ENCODE assay signal across 26 cellular contexts in genomic region chrX:118148737-118149136, GRCh38.
"Had no signal": no experiment of that assay in that cellular context is flagged by ENCODE, and none has a peak within 500 bp of the region (broad histone marks: within the 10 kb centered on the region; RNA-seq: fewer than 3 reads in every experiment).

No MANE protein-coding gene starts in this region.

- H3K27ac ChIP-seq: colonic mucosa, coronary artery, dorsolateral prefrontal cortex, epithelial cell of prostate, esophagus muscularis mucosa, esophagus squamous epithelium, foreskin keratinocyte, gastrocnemius medialis, gastroesophageal sphincter, heart left ventricle, heart right ventricle had no signal

- FAIRE-seq: endometrium, endothelial cell of umbilical vein, frontal cortex had no signal

- ATAC-seq: effector memory CD8-positive, alpha-beta T cell; esophagus mucosa; foreskin keratinocyte; gastrocnemius medialis; gastroesophageal sphincter; heart left ventricle; heart right ventricle had no signal

- H3K27me3 ChIP-seq: colonic mucosa, esophagus muscularis mucosa, esophagus squamous epithelium, foreskin keratinocyte, gastrocnemius medialis, gastroesophageal sphincter, heart left ventricle had no signal

- H3K4me3 ChIP-seq: colonic mucosa, coronary artery, dorsolateral prefrontal cortex, esophagus muscularis mucosa, esophagus squamous epithelium, gastrocnemius medialis, gastroesophageal sphincter, heart left ventricle, heart right ventricle had no signal

- H3K4me1 ChIP-seq: colonic mucosa, esophagus muscularis mucosa, esophagus squamous epithelium, foreskin keratinocyte, gastrocnemius medialis, gastroesophageal sphincter, heart left ventricle had no signal

- DNase-seq: colonic mucosa; cortex of kidney; dermis blood vessel endothelial cell; dorsolateral prefrontal cortex; effector CD4-positive, alpha-beta T cell; effector CD8-positive, alpha-beta T cell; effector memory CD4-positive, alpha-beta T cell; effector memory CD8-positive, alpha-beta T cell; endodermal cell; erythroblast; esophagus squamous epithelium; foreskin keratinocyte; foreskin melanocyte; gastrocnemius medialis; glutamatergic neuron; head of caudate nucleus; heart left ventricle; heart right ventricle had no signal

- H3K36me3 ChIP-seq: colonic mucosa, esophagus muscularis mucosa, esophagus squamous epithelium, gastrocnemius medialis, gastroesophageal sphincter, heart left ventricle, heart right ventricle had no signal

- H3K9me3 ChIP-seq: colonic mucosa, esophagus muscularis mucosa, esophagus squamous epithelium, gastrocnemius medialis, gastroesophageal sphincter, heart left ventricle, heart right ventricle had no signal
